ENCODE assay signal across 30 cellular contexts in the genomic region with DNA sequence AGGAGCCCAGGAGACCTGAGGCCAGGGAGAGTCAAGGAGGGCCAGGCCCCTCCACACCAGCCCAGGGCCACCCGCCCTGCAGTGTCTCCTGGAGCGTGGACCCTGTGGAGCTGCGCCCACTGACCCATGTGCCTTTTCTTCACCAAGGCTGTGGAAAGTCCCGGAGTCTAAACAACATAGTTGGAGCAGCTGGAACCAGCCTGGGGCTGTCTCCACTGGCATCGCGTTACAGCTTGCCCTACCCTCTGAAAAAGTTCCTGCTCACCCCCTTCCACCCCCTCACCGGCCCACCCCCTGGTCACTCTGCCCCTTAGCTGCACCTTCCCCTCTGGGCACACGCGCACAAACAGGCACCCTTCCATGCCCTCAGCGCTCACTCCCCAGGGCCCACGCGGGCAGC.
"Had no signal": no experiment of that assay in that cellular context is flagged by ENCODE, and none has a peak within 500 bp of the region (broad histone marks: within the 10 kb centered on the region; RNA-seq: fewer than 3 reads in every experiment).

No MANE protein-coding gene starts in this region.

- H3K4me1 Mint-ChIP-seq: activated naive CD4-positive, alpha-beta T cell treated with anti-CD3 and anti-CD28 coated beads, Interleukin-2, amount 10 ng/mL, durations not matched to agents 7 days and 5 days; activated naive CD8-positive, alpha-beta T cell treated with anti-CD3 and anti-CD28 coated beads, Interleukin-2, amount 10 ng/mL, durations not matched to agents 7 days and 5 days had no signal

- H3K4me3 Mint-ChIP-seq: activated naive CD4-positive, alpha-beta T cell treated with anti-CD3 and anti-CD28 coated beads, Interleukin-2, amount 10 ng/mL, durations not matched to agents 7 days and 5 days; activated naive CD8-positive, alpha-beta T cell treated with anti-CD3 and anti-CD28 coated beads, Interleukin-2, amount 10 ng/mL, durations not matched to agents 7 days and 5 days; nephron; stimulated activated memory B cell treated with anti-CD40 and anti-IgM and Interleukin-4, amounts not matched to agents 10 μg/mL and 1 μg/mL and 100 μg/mL, for 72 hours; stimulated activated naive CD8-positive, alpha-beta T cell treated with anti-CD3 and anti-CD28 coated beads, Interleukin-15, amount 100 ng/mL, for 72 hours; T-cell; T-helper 2 cell treated with Interferon-gamma antibody and Interleukin-4, amounts not matched to agents 5 μg/mL and 100 μg/mL, for 36 hours had no signal

- ATAC-seq: gastroesophageal sphincter; left lung; lower lobe of right lung; stimulated activated memory B cell treated with anti-CD40 and anti-IgM and Interleukin-4, amounts not matched to agents 10 μg/mL and 1 μg/mL and 100 μg/mL, for 72 hours; stimulated activated naive CD8-positive, alpha-beta T cell treated with anti-CD3 and anti-CD28 coated beads, Interleukin-15, amount 100 ng/mL, for 72 hours; T-cell had no signal

- H3K9me3 ChIP-seq: left lung, ovary, thyroid gland, upper lobe of left lung, vagina had no signal

- H3K27ac Mint-ChIP-seq: activated naive CD4-positive, alpha-beta T cell treated with anti-CD3 and anti-CD28 coated beads, Interleukin-2, amount 10 ng/mL, durations not matched to agents 7 days and 5 days; activated naive CD8-positive, alpha-beta T cell treated with anti-CD3 and anti-CD28 coated beads, Interleukin-2, amount 10 ng/mL, durations not matched to agents 7 days and 5 days; nephron; progenitor cell of endocrine pancreas; stimulated activated memory B cell treated with anti-CD40 and anti-IgM and Interleukin-4, amounts not matched to agents 10 μg/mL and 1 μg/mL and 100 μg/mL, for 72 hours; stimulated activated naive CD8-positive, alpha-beta T cell treated with anti-CD3 and anti-CD28 coated beads, Interleukin-15, amount 100 ng/mL, for 72 hours; T-cell; T-helper 2 cell treated with Interferon-gamma antibody and Interleukin-4, amounts not matched to agents 5 μg/mL and 100 μg/mL, for 36 hours had no signal

- H3K36me3 Mint-ChIP-seq: activated naive CD4-positive, alpha-beta T cell treated with anti-CD3 and anti-CD28 coated beads, Interleukin-2, amount 10 ng/mL, durations not matched to agents 7 days and 5 days; activated naive CD8-positive, alpha-beta T cell treated with anti-CD3 and anti-CD28 coated beads, Interleukin-2, amount 10 ng/mL, durations not matched to agents 7 days and 5 days had no signal

- H3K27me3 ChIP-seq: gastroesophageal sphincter, left lung, ovary, sigmoid colon, thyroid gland, upper lobe of left lung, vagina had no signal

- H3K4me1 ChIP-seq: gastroesophageal sphincter, left lung, lower lobe of right lung, sigmoid colon, thyroid gland, upper lobe of left lung had no signal

- H3K4me2 ChIP-seq: smooth muscle cell had no signal

- DNase-seq: activated CD4-positive, alpha-beta T cell treated with anti-CD3 and anti-CD28 coated beads for 4 hours; activated CD4-positive, alpha-beta T cell treated with anti-CD3 and anti-CD28 coated beads, Interleukin-2, amount 50 U/mL, for 4 hours; activated CD4-positive, CD25-positive, alpha-beta regulatory T cell; activated gamma-delta T cell; activated naive CD4-positive, alpha-beta T cell treated with anti-CD3 and anti-CD28 coated beads, Interleukin-2, amount 10 ng/mL, durations not matched to agents 7 days and 5 days; activated naive CD8-positive, alpha-beta T cell treated with anti-CD3 and anti-CD28 coated beads, Interleukin-2, amount 10 ng/mL, durations not matched to agents 7 days and 5 days; activated T-cell treated with anti-CD3 and anti-CD28 coated beads for 4 hours; amniotic stem cell; dermis blood vessel endothelial cell; effector CD8-positive, alpha-beta T cell; hippocampal formation; left lung; lower lobe of right lung; mesendoderm; ovary; sigmoid colon; stimulated activated CD4-positive, alpha-beta T cell treated with anti-CD3 and anti-CD28 coated beads, Interleukin-1b, Interleukin-23, amount 100 ng/mL, for 48 hours; stimulated activated CD4-positive, alpha-beta T cell treated with anti-CD3 and anti-CD28 coated beads, Interleukin-4, amount 100 ng/mL, for 4 hours; stimulated activated CD8-positive, alpha-beta memory T cell treated with anti-CD3 and anti-CD28 coated beads, Interleukin-4, amount 100 ng/mL, for 48 hours; stimulated activated naive CD8-positive, alpha-beta T cell treated with anti-CD3 and anti-CD28 coated beads, Interleukin-15, amount 100 ng/mL, for 72 hours; T-cell; thyroid gland; upper lobe of left lung had no signal

- H3K9me3 Mint-ChIP-seq: activated naive CD4-positive, alpha-beta T cell treated with anti-CD3 and anti-CD28 coated beads, Interleukin-2, amount 10 ng/mL, durations not matched to agents 7 days and 5 days; activated naive CD8-positive, alpha-beta T cell treated with anti-CD3 and anti-CD28 coated beads, Interleukin-2, amount 10 ng/mL, durations not matched to agents 7 days and 5 days; nephron; stimulated activated memory B cell treated with anti-CD40 and anti-IgM and Interleukin-4, amounts not matched to agents 10 μg/mL and 1 μg/mL and 100 μg/mL, for 72 hours; stimulated activated naive CD8-positive, alpha-beta T cell treated with anti-CD3 and anti-CD28 coated beads, Interleukin-15, amount 100 ng/mL, for 72 hours; T-cell; T-helper 2 cell treated with Interferon-gamma antibody and Interleukin-4, amounts not matched to agents 5 μg/mL and 100 μg/mL, for 36 hours had no signal

- H3K4me3 ChIP-seq: gastroesophageal sphincter, left lung, lower lobe of right lung, ovary, sigmoid colon, smooth muscle cell, thyroid gland, upper lobe of left lung, vagina had no signal

- H3K27me3 Mint-ChIP-seq: activated naive CD4-positive, alpha-beta T cell treated with anti-CD3 and anti-CD28 coated beads, Interleukin-2, amount 10 ng/mL, durations not matched to agents 7 days and 5 days; activated naive CD8-positive, alpha-beta T cell treated with anti-CD3 and anti-CD28 coated beads, Interleukin-2, amount 10 ng/mL, durations not matched to agents 7 days and 5 days; stimulated activated memory B cell treated with anti-CD40 and anti-IgM and Interleukin-4, amounts not matched to agents 10 μg/mL and 1 μg/mL and 100 μg/mL, for 72 hours; stimulated activated naive CD8-positive, alpha-beta T cell treated with anti-CD3 and anti-CD28 coated beads, Interleukin-15, amount 100 ng/mL, for 72 hours; T-cell had no signal

- H3K27ac ChIP-seq: gastroesophageal sphincter, left lung, lower lobe of right lung, ovary, sigmoid colon, thyroid gland, upper lobe of left lung, vagina had no signal

- H3K36me3 ChIP-seq: ovary had no signal
